8 cellular contexts compared by ENCODE assay signal in the genomic region with DNA sequence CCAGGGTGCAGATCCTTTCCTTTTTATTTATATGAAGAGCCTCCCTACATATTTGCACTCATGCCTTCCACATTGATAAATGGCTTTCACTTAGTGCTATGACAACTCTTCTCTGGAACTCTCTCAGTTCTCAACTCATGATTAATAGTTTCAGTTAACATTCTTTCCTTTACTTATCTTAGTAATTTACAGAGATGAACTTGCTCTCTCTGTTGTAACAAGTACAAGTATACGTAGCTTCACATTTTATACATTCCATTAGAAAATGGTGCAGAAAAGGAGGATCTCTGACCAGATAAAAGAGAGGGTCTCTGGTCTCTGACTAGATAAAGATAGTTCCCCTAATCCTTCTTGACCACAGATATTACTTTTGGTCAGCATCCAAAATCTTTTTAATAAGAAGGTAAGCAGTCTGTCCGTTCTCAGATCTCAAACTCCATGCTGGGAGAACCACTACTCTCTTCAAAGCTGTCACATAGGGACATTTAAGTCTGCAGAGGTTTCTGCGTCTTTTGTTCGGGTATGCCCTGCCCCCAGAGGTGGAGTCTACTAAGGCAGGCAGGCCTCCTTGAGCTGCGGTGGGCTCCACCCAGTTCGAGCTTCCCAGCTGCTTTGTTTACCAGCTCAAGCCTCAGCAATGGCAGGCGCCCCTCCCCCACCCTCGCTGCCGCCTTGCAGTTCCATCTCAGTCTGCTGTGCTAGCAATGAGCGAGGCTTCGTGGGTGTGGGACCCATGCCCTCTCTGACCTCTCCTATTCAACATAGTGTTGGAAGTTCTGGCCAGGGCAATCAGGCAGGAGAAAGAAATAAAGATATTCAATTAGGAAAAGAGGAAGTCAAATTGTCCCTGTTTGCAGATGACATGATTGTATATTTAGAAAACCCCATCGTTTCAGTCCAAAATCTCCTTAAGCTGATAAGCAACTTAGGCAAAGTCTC. TPM values are rescaled to one million over a fixed set of nuclear protein-coding genes. Genes with fewer than 3 reads are reported as not detected.
DNase-seq lines count a peak whose midpoint lies in the region; ATAC-seq and TF ChIP-seq lines count a peak whose summit lies in the region.
"Not testable (repeated sequence)": the region's sequence is repeated elsewhere in the genome, so short reads cannot be mapped to it uniquely, and the experiment has no call there.

No MANE protein-coding gene starts in this region.

- peak overlapping the region; percentile 49 for H3K4me2 ChIP-seq in parathyroid adenoma (ENCODE audit: low read length)

- H3K4me3 ChIP-seq in left ventricle myocardium inferior (peak overlapping the region; percentile 47), parathyroid adenoma (ENCODE audit: low read depth, low read length) (peak overlapping the region; percentile 21)

- H3K4me1 Mint-ChIP-seq in stimulated activated naive B cell treated with anti-CD40 and anti-IgM and Interleukin-4, amounts not matched to agents 10 μg/mL and 1 μg/mL and 100 μg/mL, for 72 hours = peaks cover 21 to 37% of the 10 kb centered on the region in 2 donors

- peak overlapping the region; percentile 79 to 80 for H3K4me3 Mint-ChIP-seq in stimulated activated naive B cell treated with anti-CD40 and anti-IgM and Interleukin-4, amounts not matched to agents 10 μg/mL and 1 μg/mL and 100 μg/mL, for 72 hours

- peaks cover 11% of the 10 kb centered on the region for H3K9me3 ChIP-seq in left ventricle myocardium inferior (replicated peaks)
- H3K9me3 ChIP-seq in parathyroid adenoma (ENCODE audit: control insufficient read depth, low read length) = not testable (repeated sequence)

- not testable (repeated sequence) for H3K27me3 ChIP-seq in left ventricle myocardium inferior (ENCODE audit: low read depth); parathyroid adenoma (ENCODE audit: control insufficient read depth, insufficient read depth, low read length)

- H3K36me3 Mint-ChIP-seq in stimulated activated naive B cell treated with anti-CD40 and anti-IgM and Interleukin-4, amounts not matched to agents 10 μg/mL and 1 μg/mL and 100 μg/mL, for 72 hours = not testable (repeated sequence)

- H3K79me2 ChIP-seq in parathyroid adenoma = not testable (repeated sequence)

- H2AFZ ChIP-seq in parathyroid adenoma = peak overlapping the region; percentile 68

- peak overlapping the region; percentile 74 for H3K27ac ChIP-seq in left ventricle myocardium inferior (replicated peaks)
- not testable (repeated sequence) for H3K27ac ChIP-seq in parathyroid adenoma

- peak; percentile 46 for TF ChIP-seq CTCF in left ventricle myocardium inferior (IDR thresholded peaks at IDR 0.05; ENCODE audit: borderline replicate concordance)
- not testable (repeated sequence) for TF ChIP-seq CTCF in parathyroid adenoma (IDR thresholded peaks at IDR 0.05)

- intact Hi-C loops in left ventricle myocardium inferior (cut with micrococcal nuclease) = not testable (repeated sequence)

- not testable (repeated sequence) for H3K9me3 Mint-ChIP-seq in stimulated activated naive B cell treated with anti-CD40 and anti-IgM and Interleukin-4, amounts not matched to agents 10 μg/mL and 1 μg/mL and 100 μg/mL, for 72 hours

- H3K36me3 ChIP-seq in left ventricle myocardium inferior; parathyroid adenoma (ENCODE audit: control insufficient read depth, insufficient read depth, low read length): not testable (repeated sequence)

- ATAC-seq in HG02610 (IDR thresholded peaks at IDR 0.05; ENCODE audit: unreplicated experiment) = peak; percentile 42
- ATAC-seq in stimulated activated naive B cell treated with anti-CD40 and anti-IgM and Interleukin-4, amounts not matched to agents 10 μg/mL and 1 μg/mL and 100 μg/mL, for 72 hours (replicated peaks) = peak; percentile 73 to 79

- H3K27ac Mint-ChIP-seq in stimulated activated naive B cell treated with anti-CD40 and anti-IgM and Interleukin-4, amounts not matched to agents 10 μg/mL and 1 μg/mL and 100 μg/mL, for 72 hours = peak overlapping the region; percentile 82

- H3K9ac ChIP-seq in parathyroid adenoma = not testable (repeated sequence)

- peaks cover 15% of the 10 kb centered on the region for H3K4me1 ChIP-seq in left ventricle myocardium inferior
- H3K4me1 ChIP-seq in parathyroid adenoma = not testable (repeated sequence)

- not testable (repeated sequence) for H3K27me3 Mint-ChIP-seq in stimulated activated naive B cell treated with anti-CD40 and anti-IgM and Interleukin-4, amounts not matched to agents 10 μg/mL and 1 μg/mL and 100 μg/mL, for 72 hours

- peak; percentile 93 for DNase-seq in ELF-1 (ENCODE audit: low read depth, low spot score)
- peak; percentile 25 for DNase-seq in NCI-H2171 (lab: John Stamatoyannopoulos, UW)
- DNase-seq in activated CD4-positive, CD25-positive, alpha-beta regulatory T cell (lab: John Stamatoyannopoulos, UW) = peak in 3 of 4 experiments; percentile 3 to 52 (median 47)
- peak; percentile 61 for DNase-seq in astrocyte of the hippocampus (ENCODE audit: low read depth, low spot score)
- DNase-seq in left ventricle myocardium inferior = peak; percentile 85
- DNase-seq in stimulated activated naive B cell treated with anti-CD40 and anti-IgM and Interleukin-4, amounts not matched to agents 10 μg/mL and 1 μg/mL and 100 μg/mL, for 72 hours = peak; percentile 71

RNA-seq across cellular contexts. Expression of a gene that starts 42.2 kb away (rescaled TPM):
- 46.2 TPM for total RNA-seq in left ventricle myocardium inferior

Comparison
In these comparisons a context has a peak if more than half of its experiments do, and no peak if none do; other contexts are left out.
1. DNase-seq: peak in every context shown above with its lines; median percentile 93 in ELF-1; 85 in left ventricle myocardium inferior; 71 in stimulated activated naive B cell treated with anti-CD40 and anti-IgM and Interleukin-4, amounts not matched to agents 10 μg/mL and 1 μg/mL and 100 μg/mL, for 72 hours; 61 in astrocyte of the hippocampus; 47 in activated CD4-positive, CD25-positive, alpha-beta regulatory T cell; 25 in NCI-H2171.